ENCODE assay signal across 8 cellular contexts in genomic region chr15:92807971-92808571, GRCh38.
A peak's percentile ranks its signal among the peaks of the same experiment; 100 is the strongest.
DNase-seq lines count a peak whose midpoint lies in the region; ATAC-seq and TF ChIP-seq lines count a peak whose summit lies in the region.

No MANE protein-coding gene starts in this region.

- peak; percentile 44 for DNase-seq in activated T-cell treated with anti-CD3 and anti-CD28 coated beads, Interleukin-2, amount 50 U/mL, for 1 hour
- DNase-seq in activated T-cell treated with anti-CD3 and anti-CD28 coated beads for 4 hours (no peak), SJSA1 (ENCODE audit: low read depth in 1 of 2, low spot score in 2 of 2) (no peak), colonic mucosa (peak; percentile 48), nephron progenitor cell (no peak), HuH-7 (ENCODE audit: low spot score) (no peak)

- ATAC-seq in HG03469 (IDR thresholded peaks at IDR 0.05; ENCODE audit: unreplicated experiment) (no peak), HG03521 (IDR thresholded peaks at IDR 0.05; ENCODE audit: unreplicated experiment) (no peak)

- H3K36me3 ChIP-seq in SJSA1 (no peaks in the 10 kb centered on the region), colonic mucosa (no peaks in the 10 kb centered on the region)

- peak overlapping the region; percentile 78 for H3K4me3 Mint-ChIP-seq in nephron progenitor cell

- intact Hi-C loops in colonic mucosa (cut with DNase I) = loop anchor here (5.0 kb wide), 1 partner anchor 94 kb away; the partner anchor contains the start of gene CHD2

- H3K27me3 Mint-ChIP-seq in nephron progenitor cell (ENCODE audit: low read depth, poor library complexity) = no peaks in the 10 kb centered on the region

- TF ChIP-seq CTCF in colonic mucosa (IDR thresholded peaks at IDR 0.05) = no peak
- TF ChIP-seq CTCF in nephron progenitor cell (IDR thresholded peaks at IDR 0.05) = no peak

- H3K4me3 ChIP-seq in SJSA1 (no peak overlapping the region), colonic mucosa (peak overlapping the region; percentile 29)

- peaks cover 8% of the 10 kb centered on the region for H3K9me3 Mint-ChIP-seq in nephron progenitor cell

- H3K9me3 ChIP-seq in SJSA1 (replicated peaks) (no peaks in the 10 kb centered on the region), colonic mucosa (no peaks in the 10 kb centered on the region)

- H3K27ac ChIP-seq in SJSA1 = peak overlapping the region; percentile 93
- H3K27ac ChIP-seq in colonic mucosa = peak overlapping the region; percentile 98

- peak overlapping the region; percentile 12 to 69 for H3K9ac ChIP-seq in colonic mucosa (ENCODE audit: low read depth in 2 of 2, low read length in 2 of 2)

- peaks cover 44% of the 10 kb centered on the region for H3K4me1 Mint-ChIP-seq in nephron progenitor cell

- H3K27ac Mint-ChIP-seq in nephron progenitor cell = peak overlapping the region; percentile 90

- H3K4me1 ChIP-seq in SJSA1 (replicated peaks) = peaks cover 41% of the 10 kb centered on the region
- H3K4me1 ChIP-seq in colonic mucosa = peaks cover 7% of the 10 kb centered on the region

- H3K27me3 ChIP-seq in SJSA1 (replicated peaks) = no peaks in the 10 kb centered on the region
- H3K27me3 ChIP-seq in colonic mucosa = no peaks in the 10 kb centered on the region

- H3K36me3 Mint-ChIP-seq in nephron progenitor cell (ENCODE audit: low read depth) = peaks cover 16% of the 10 kb centered on the region

Comparison
In these comparisons a context has a peak if more than half of its experiments do, and no peak if none do; other contexts are left out.
1. DNase-seq: peak in activated T-cell treated with anti-CD3 and anti-CD28 coated beads, Interleukin-2, amount 50 U/mL, for 1 hour (single experiment) and colonic mucosa (single experiment); none in activated T-cell treated with anti-CD3 and anti-CD28 coated beads for 4 hours (single experiment), SJSA1 (0 of 2), nephron progenitor cell (single experiment) and HuH-7 (single experiment).